ENCODE assay signal across 8 cellular contexts in the genomic region with DNA sequence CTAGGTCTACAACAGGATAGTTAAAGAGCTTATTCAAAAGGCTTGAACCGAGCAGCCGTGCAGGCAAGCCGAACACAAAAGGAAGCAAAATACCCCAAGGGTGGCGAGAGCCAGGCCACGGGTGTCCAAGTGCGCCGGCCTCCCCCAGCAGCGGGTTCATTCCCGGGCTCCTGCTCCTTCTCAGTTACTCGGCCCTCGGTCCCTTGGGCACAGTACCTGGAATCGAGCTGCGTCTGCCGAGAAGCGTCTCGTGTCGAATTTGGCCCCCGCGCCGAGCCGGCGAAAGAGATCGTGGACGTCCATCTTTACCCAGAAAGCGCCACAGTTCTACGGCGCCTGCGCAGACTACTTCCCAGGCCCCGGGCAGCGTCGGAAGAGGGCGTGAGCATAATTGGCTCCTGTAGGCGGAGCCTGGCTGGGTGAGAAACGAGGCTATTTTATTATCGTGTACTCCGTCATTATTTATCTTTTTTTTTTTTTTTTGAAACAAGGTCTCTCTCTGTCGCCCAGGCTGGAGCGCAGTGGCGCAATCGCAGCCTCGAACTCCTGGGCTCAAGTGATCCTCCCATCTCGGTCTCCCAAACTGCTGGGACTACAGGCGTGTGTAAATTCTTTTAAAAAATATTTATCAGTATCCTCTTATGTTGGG.
DNase-seq lines count a peak whose midpoint lies in the region; ATAC-seq and TF ChIP-seq lines count a peak whose summit lies in the region.

Gene DDX52 (minus strand): TSS at position 329 of the 649 bp plus-strand sequence. CDS start 26 bp downstream, at position 303.

- ATAC-seq in GM18909 (IDR thresholded peaks at IDR 0.05; ENCODE audit: poor library complexity, unreplicated experiment) (peak; percentile 84), HG03442 (IDR thresholded peaks at IDR 0.05; ENCODE audit: unreplicated experiment) (peak; percentile 82)

- POLR2A ChIA-PET in AG04449 (lab: Yijun Ruan, JAX): no interaction called here

- no peak for DNase-seq in AG04449 (ENCODE audit: low read depth, low spot score)
- DNase-seq in NCI-H526 (lab: John Stamatoyannopoulos, UW): peak; percentile 79 to 94
- DNase-seq in activated CD4-positive, alpha-beta T cell treated with anti-CD3 and anti-CD28 coated beads for 4 hours: peak; percentile 87 to 88
- DNase-seq in kidney tubule cell (ENCODE audit: low spot score): peak; percentile 94
- DNase-seq in stimulated activated CD4-positive, alpha-beta T cell treated with anti-CD3 and anti-CD28 coated beads, Interleukin-15, amount 100 ng/mL, for 48 hours (ENCODE audit: low read depth in 2 of 2): peak; percentile 70 to 84

- no peak for TF ChIP-seq CTCF in AG04449 (IDR thresholded peaks at IDR 0.05; ENCODE audit: insufficient read depth, low read length, missing control alignments)

- peak within 1 kb of the TSS; percentile 83 for H3K27ac ChIP-seq in cingulate gyrus (ENCODE audit: low read depth, low read length)

- CTCF ChIA-PET in AG04449 (lab: Yijun Ruan, JAX): interaction anchor here (1.1 to 4.0 kb wide), 7 partner anchors 16 to 182 kb away, joined by 3 to 45 read pairs (median 5); no protein-coding TSS in a partner anchor

- peak within 1 kb of the TSS; percentile 93 for H3K4me3 ChIP-seq in AG04449 (ENCODE audit: low read depth, low read length)
